In the genomic region with DNA sequence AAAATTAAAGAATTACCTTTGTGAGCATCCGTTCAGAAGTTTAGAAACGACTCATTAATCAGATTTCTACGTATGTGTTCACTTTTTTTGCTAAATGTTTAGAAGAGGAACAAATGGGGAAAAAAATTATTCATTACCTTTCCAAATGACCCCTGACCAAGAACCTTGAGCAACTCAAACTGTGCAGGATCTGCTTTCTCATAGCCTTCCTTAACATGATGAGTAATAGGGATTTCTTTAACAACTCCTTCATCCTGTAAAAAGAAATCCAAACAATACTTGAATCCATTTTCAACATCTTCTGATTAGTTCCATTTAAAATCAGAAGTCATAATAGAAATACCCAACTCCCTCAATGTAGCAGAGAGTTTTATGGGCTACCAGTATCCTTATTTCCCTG, we compare ENCODE assay signal across 24 cellular contexts. TPM values are rescaled to one million over a fixed set of nuclear protein-coding genes. Genes with fewer than 3 reads are reported as not detected.
A peak's percentile ranks its signal among the peaks of the same experiment; 100 is the strongest.
DNase-seq lines count a peak whose midpoint lies in the region; ATAC-seq and TF ChIP-seq lines count a peak whose summit lies in the region.
"Had no signal": no experiment of that assay in that cellular context is flagged by ENCODE, and none has a peak within 500 bp of the region (broad histone marks: within the 10 kb centered on the region; RNA-seq: fewer than 3 reads in every experiment).

No MANE protein-coding gene starts in this region.

- no peaks in the 10 kb centered on the region for H3K36me3 Mint-ChIP-seq in MCF 10A (ENCODE audit: insufficient read depth, unreplicated experiment)
- no peaks in the 10 kb centered on the region for H3K36me3 Mint-ChIP-seq in activated naive CD8-positive, alpha-beta T cell treated with anti-CD3 and anti-CD28 coated beads, Interleukin-2, amount 50 U/mL, for 24 hours (ENCODE audit: low read depth)
- H3K36me3 Mint-ChIP-seq: CD14-positive monocyte had no signal

- in situ Hi-C loops in mammary epithelial cell (cut with MboI; ENCODE audit: low sequenced_read_pairs in 2 of 2) = no loop called here

- H3K4me3 ChIP-seq in mammary epithelial cell (replicated peaks in 1 of 3; ENCODE audit: insufficient read depth in 1 of 3, low read depth in 2 of 3, low read length in 3 of 3) = no peak overlapping the region
- H3K4me3 ChIP-seq: GM23338, HAP-1, SJSA1 had no signal

- no peak overlapping the region for H3K9ac ChIP-seq in mammary epithelial cell (ENCODE audit: insufficient read depth, low read length)

- ATAC-seq in GM18502 (IDR thresholded peaks at IDR 0.05; ENCODE audit: poor library complexity, unreplicated experiment) = no peak
- no peak for ATAC-seq in activated naive CD8-positive, alpha-beta T cell treated with anti-CD3 and anti-CD28 coated beads, Interleukin-2, amount 50 U/mL, for 24 hours
- ATAC-seq: GM23338, HepG2, Right ventricle myocardium inferior had no signal

- no peak overlapping the region for H3K4me2 ChIP-seq in mammary epithelial cell (ENCODE audit: insufficient read depth, low read depth, low read length)
- H3K4me2 ChIP-seq: GM23338 had no signal

- TF ChIP-seq CTCF in MCF 10A (IDR thresholded peaks at IDR 0.05; ENCODE audit: unreplicated experiment) (no peak), mammary epithelial cell (conservative IDR thresholded peaks at IDR 0.05 in 1 of 2, IDR thresholded peaks at IDR 0.05 in 1 of 2; ENCODE audit: extremely low read depth in 1 of 2, insufficient read depth in 1 of 2, low read depth in 1 of 2, low read length in 2 of 2) (no peak)

- H3K9me3 ChIP-seq in mammary epithelial cell (replicated peaks; ENCODE audit: insufficient read depth, low read length) = no peaks in the 10 kb centered on the region
- H3K9me3 ChIP-seq: HAP-1, SJSA1 had no signal

- CTCF ChIA-PET in MCF 10A (lab: Yijun Ruan, JAX) = interaction anchor here (0.6 kb wide), 1 partner anchor 164 kb away, joined by 3 read pairs; no protein-coding TSS in a partner anchor
- CTCF ChIA-PET in mammary epithelial cell (lab: Charles Lee; ENCODE audit: low non-redundant PET) = no interaction called here

- BruUV-seq in MCF 10A (replicated peaks; lab: Mats Ljungman, UMichigan) = no TSS peak
- no TSS peak for BruUV-seq in mammary epithelial cell (replicated peaks; lab: Mats Ljungman, UMichigan)

- no peaks in the 10 kb centered on the region for H3K4me1 Mint-ChIP-seq in MCF 10A (ENCODE audit: insufficient read depth, unreplicated experiment)
- no peaks in the 10 kb centered on the region for H3K4me1 Mint-ChIP-seq in activated naive CD8-positive, alpha-beta T cell treated with anti-CD3 and anti-CD28 coated beads, Interleukin-2, amount 50 U/mL, for 24 hours
- H3K4me1 Mint-ChIP-seq: B cell, CD14-positive monocyte, GM23338 had no signal

- H2AFZ ChIP-seq in mammary epithelial cell (ENCODE audit: low read depth, low read length) = no peak overlapping the region
- H2AFZ ChIP-seq: GM23338 had no signal

- no peak overlapping the region for H3K27ac Mint-ChIP-seq in MCF 10A (ENCODE audit: low read depth, unreplicated experiment)
- H3K27ac Mint-ChIP-seq in activated naive CD8-positive, alpha-beta T cell treated with anti-CD3 and anti-CD28 coated beads, Interleukin-2, amount 50 U/mL, for 24 hours = no peak overlapping the region
- H3K27ac Mint-ChIP-seq: B cell, CD14-positive monocyte, GM23338 had no signal

- H3K36me3 ChIP-seq in mammary epithelial cell (ENCODE audit: insufficient read depth, low read length) = no peaks in the 10 kb centered on the region
- H3K36me3 ChIP-seq: HAP-1, SJSA1 had no signal

- no peaks in the 10 kb centered on the region for H4K20me1 ChIP-seq in mammary epithelial cell (ENCODE audit: insufficient read depth, low read length)

- H3K9me3 Mint-ChIP-seq in MCF 10A (ENCODE audit: unreplicated experiment) = no peaks in the 10 kb centered on the region
- no peaks in the 10 kb centered on the region for H3K9me3 Mint-ChIP-seq in activated naive CD8-positive, alpha-beta T cell treated with anti-CD3 and anti-CD28 coated beads, Interleukin-2, amount 50 U/mL, for 24 hours
- H3K9me3 Mint-ChIP-seq: GM23338 had no signal

- DNase-seq in MCF 10A (ENCODE audit: unreplicated experiment) (peak; percentile 3), mammary epithelial cell (no peak), amniotic stem cell (lab: John Stamatoyannopoulos, UW) (peak; percentile 6), fibroblast of peridontal ligament (ENCODE audit: extremely low read depth) (peak; percentile 42), NCI-H187 treated with DMSO at 0.1 percent for 48 hours (lab: John Stamatoyannopoulos, UW) (no peak)
- DNase-seq in stimulated activated CD4-positive, alpha-beta T cell treated with anti-CD3 and anti-CD28 coated beads, Interleukin-4, amount 100 ng/mL, for 1 hour = no peak
- DNase-seq in activated naive CD8-positive, alpha-beta T cell treated with anti-CD3 and anti-CD28 coated beads, Interleukin-2, amount 50 U/mL, for 24 hours = no peak
- DNase-seq: KBM-7, NCI-H1092 treated with DMSO at 0.1 percent for 48 hours, NCI-H1436 treated with DMSO at 0.1 percent for 48 hours, NCI-H2029, NCI-H226, NCI-H510A treated with DMSO at 0.1 percent for 48 hours, NCI-H82 had no signal

- no peaks in the 10 kb centered on the region for H3K79me2 ChIP-seq in mammary epithelial cell (ENCODE audit: insufficient read depth, low read length)

- H3K4me1 ChIP-seq in mammary epithelial cell (ENCODE audit: insufficient read depth, low read length) = peaks cover 6% of the 10 kb centered on the region
- H3K4me1 ChIP-seq: SJSA1 had no signal

- WGBS in mammary epithelial cell (ENCODE audit: low coverage, missing lambda C conversion rate) = 81% methylated on average over 3 of the region's 3 CpGs

- no peak overlapping the region for H3K27ac ChIP-seq in mammary epithelial cell (ENCODE audit: insufficient read depth, low read depth, low read length)
- H3K27ac ChIP-seq: HL-60, SJSA1 had no signal

- dilution Hi-C loops in mammary epithelial cell (cut with HindIII; ENCODE audit: low sequenced_read_pairs) = no loop called here

- no peak overlapping the region for H3K4me3 Mint-ChIP-seq in MCF 10A (ENCODE audit: unreplicated experiment)
- H3K4me3 Mint-ChIP-seq in activated naive CD8-positive, alpha-beta T cell treated with anti-CD3 and anti-CD28 coated beads, Interleukin-2, amount 50 U/mL, for 24 hours = no peak overlapping the region
- H3K4me3 Mint-ChIP-seq: B cell, CD14-positive monocyte, GM23338 had no signal

- intact Hi-C loops in MCF 10A (cut with micrococcal nuclease) = no loop called here
- intact Hi-C loops in mammary epithelial cell (cut with micrococcal nuclease) = no loop called here

- POLR2A ChIA-PET in MCF 10A (lab: Yijun Ruan, JAX) = no interaction called here

- peaks cover 19% of the 10 kb centered on the region for H3K27me3 Mint-ChIP-seq in MCF 10A (ENCODE audit: insufficient read depth, unreplicated experiment)
- no peaks in the 10 kb centered on the region for H3K27me3 Mint-ChIP-seq in activated naive CD8-positive, alpha-beta T cell treated with anti-CD3 and anti-CD28 coated beads, Interleukin-2, amount 50 U/mL, for 24 hours
- H3K27me3 Mint-ChIP-seq: B cell had no signal

- no peaks in the 10 kb centered on the region for H3K27me3 ChIP-seq in mammary epithelial cell (ENCODE audit: insufficient read depth, low read length)
- H3K27me3 ChIP-seq: SJSA1 had no signal

RNA-seq across cellular contexts. Expression of a gene that starts 32.1 kb away (rescaled TPM):
- total RNA-seq in MCF 10A (2022) (not detected in 2 replicates), mammary epithelial cell (1 to 10 TPM; 5.3 to 9.0 TPM)
- polyA plus RNA-seq in mammary epithelial cell = 1.8 TPM
- 1.0 TPM for polyA minus RNA-seq in mammary epithelial cell
- total RNA-seq: A172, HepG2 had no signal
- polyA plus RNA-seq: CD14-positive monocyte, HepG2 had no signal

Comparison
In these comparisons a context has a peak if more than half of its experiments do, and no peak if none do; other contexts are left out.
1. DNase-seq: peak in MCF 10A (single experiment), amniotic stem cell (single experiment) and fibroblast of peridontal ligament (single experiment); none in mammary epithelial cell (single experiment), stimulated activated CD4-positive, alpha-beta T cell treated with anti-CD3 and anti-CD28 coated beads, Interleukin-4, amount 100 ng/mL, for 1 hour (single experiment), NCI-H187 treated with DMSO at 0.1 percent for 48 hours (single experiment) and activated naive CD8-positive, alpha-beta T cell treated with anti-CD3 and anti-CD28 coated beads, Interleukin-2, amount 50 U/mL, for 24 hours (single experiment).